ENCODE assay signal across 17 cellular contexts in genomic region chrX:65522739-65523372, GRCh38. TPM values are rescaled to one million over a fixed set of nuclear protein-coding genes. Genes with fewer than 3 reads are reported as not detected.
DNase-seq lines count a peak whose midpoint lies in the region; ATAC-seq and TF ChIP-seq lines count a peak whose summit lies in the region.
"Had no signal": no experiment of that assay in that cellular context is flagged by ENCODE, and none has a peak within 500 bp of the region (broad histone marks: within the 10 kb centered on the region; RNA-seq: fewer than 3 reads in every experiment).

No MANE protein-coding gene starts in this region.

- peak overlapping the region; percentile 23 for H3K27ac Mint-ChIP-seq in activated CD4-positive, alpha-beta memory T cell treated with anti-CD3 and anti-CD28 coated beads for 36 hours
- no peak overlapping the region for H3K27ac Mint-ChIP-seq in activated CD4-positive, alpha-beta memory T cell treated with anti-CD3 and anti-CD28 coated beads, Interleukin-2, amount 10 ng/mL, durations not matched to agents 7 days and 5 days
- H3K27ac Mint-ChIP-seq in endothelial cell (ENCODE audit: unreplicated experiment): no peak overlapping the region
- H3K27ac Mint-ChIP-seq: stimulated activated memory B cell treated with anti-CD40 and anti-IgM and Interleukin-4, amounts not matched to agents 10 μg/mL and 1 μg/mL and 100 μg/mL, for 72 hours had no signal

- in situ Hi-C loops in GM13976 (cut with MboI; ENCODE audit: low sequenced_read_pairs, unreplicated experiment): no loop called here

- no peak overlapping the region for H3K4me3 Mint-ChIP-seq in activated CD4-positive, alpha-beta memory T cell treated with anti-CD3 and anti-CD28 coated beads for 36 hours
- no peak overlapping the region for H3K4me3 Mint-ChIP-seq in activated CD4-positive, alpha-beta memory T cell treated with anti-CD3 and anti-CD28 coated beads, Interleukin-2, amount 10 ng/mL, durations not matched to agents 7 days and 5 days
- H3K4me3 Mint-ChIP-seq in endothelial cell (ENCODE audit: unreplicated experiment): peak overlapping the region; percentile 27
- H3K4me3 Mint-ChIP-seq: stimulated activated memory B cell treated with anti-CD40 and anti-IgM and Interleukin-4, amounts not matched to agents 10 μg/mL and 1 μg/mL and 100 μg/mL, for 72 hours had no signal

- H3K27me3 Mint-ChIP-seq in activated CD4-positive, alpha-beta memory T cell treated with anti-CD3 and anti-CD28 coated beads for 36 hours: no peaks in the 10 kb centered on the region
- no peaks in the 10 kb centered on the region for H3K27me3 Mint-ChIP-seq in activated CD4-positive, alpha-beta memory T cell treated with anti-CD3 and anti-CD28 coated beads, Interleukin-2, amount 10 ng/mL, durations not matched to agents 7 days and 5 days
- peaks cover 8% of the 10 kb centered on the region for H3K27me3 Mint-ChIP-seq in endothelial cell (ENCODE audit: unreplicated experiment)
- H3K27me3 Mint-ChIP-seq: stimulated activated memory B cell treated with anti-CD40 and anti-IgM and Interleukin-4, amounts not matched to agents 10 μg/mL and 1 μg/mL and 100 μg/mL, for 72 hours had no signal

- no peak overlapping the region for H3K4me3 ChIP-seq in skeletal muscle cell (ENCODE audit: low read depth, low read length)
- H3K4me3 ChIP-seq: gastrocnemius medialis, right lobe of liver, upper lobe of right lung had no signal

- peaks cover 21% of the 10 kb centered on the region for H3K36me3 Mint-ChIP-seq in activated CD4-positive, alpha-beta memory T cell treated with anti-CD3 and anti-CD28 coated beads for 36 hours
- peaks cover 34% of the 10 kb centered on the region for H3K36me3 Mint-ChIP-seq in activated CD4-positive, alpha-beta memory T cell treated with anti-CD3 and anti-CD28 coated beads, Interleukin-2, amount 10 ng/mL, durations not matched to agents 7 days and 5 days (ENCODE audit: low read depth)
- H3K36me3 Mint-ChIP-seq in endothelial cell (ENCODE audit: low read depth, unreplicated experiment): peaks cover 32% of the 10 kb centered on the region

- POLR2A ChIA-PET in activated CD4-positive, alpha-beta memory T cell treated with anti-CD3 and anti-CD28 coated beads for 36 hours (lab: Charles Lee): no interaction called here
- POLR2A ChIA-PET in activated CD4-positive, alpha-beta memory T cell treated with anti-CD3 and anti-CD28 coated beads, Interleukin-2, amount 10 ng/mL, durations not matched to agents 7 days and 5 days (lab: Charles Lee): no interaction called here

- H3K9me3 Mint-ChIP-seq in activated CD4-positive, alpha-beta memory T cell treated with anti-CD3 and anti-CD28 coated beads for 36 hours: no peaks in the 10 kb centered on the region
- no peaks in the 10 kb centered on the region for H3K9me3 Mint-ChIP-seq in activated CD4-positive, alpha-beta memory T cell treated with anti-CD3 and anti-CD28 coated beads, Interleukin-2, amount 10 ng/mL, durations not matched to agents 7 days and 5 days
- no peaks in the 10 kb centered on the region for H3K9me3 Mint-ChIP-seq in endothelial cell (ENCODE audit: unreplicated experiment)
- H3K9me3 Mint-ChIP-seq: stimulated activated memory B cell treated with anti-CD40 and anti-IgM and Interleukin-4, amounts not matched to agents 10 μg/mL and 1 μg/mL and 100 μg/mL, for 72 hours had no signal

- no peak for ATAC-seq in HG02759 (IDR thresholded peaks at IDR 0.05; ENCODE audit: unreplicated experiment)
- ATAC-seq: gastrocnemius medialis; right lobe of liver; stimulated activated memory B cell treated with anti-CD40 and anti-IgM and Interleukin-4, amounts not matched to agents 10 μg/mL and 1 μg/mL and 100 μg/mL, for 72 hours; upper lobe of right lung had no signal

- no peak for DNase-seq in activated CD4-positive, alpha-beta memory T cell treated with anti-CD3 and anti-CD28 coated beads for 36 hours
- no peak for DNase-seq in activated CD4-positive, alpha-beta memory T cell treated with anti-CD3 and anti-CD28 coated beads, Interleukin-2, amount 10 ng/mL, durations not matched to agents 7 days and 5 days
- DNase-seq in NCI-H226: peak; percentile 67
- no peak for DNase-seq in endothelial cell (ENCODE audit: low spot score)
- peak; percentile 19 for DNase-seq in skeletal muscle cell (ENCODE audit: low read depth)
- DNase-seq in foreskin melanocyte: no peak
- DNase-seq in GM13976 (ENCODE audit: low spot score): no peak
- DNase-seq: 8988T, amniotic stem cell, COR-L47, gastrocnemius medialis, KG1, NCI-H2029, right lobe of liver, upper lobe of right lung had no signal

- intact Hi-C loops in activated CD4-positive, alpha-beta memory T cell treated with anti-CD3 and anti-CD28 coated beads for 36 hours (cut with micrococcal nuclease): no loop called here

- TF ChIP-seq CTCF in endothelial cell (IDR thresholded peaks at IDR 0.05; ENCODE audit: unreplicated experiment): no peak
- no peak for TF ChIP-seq CTCF in GM13976 (IDR thresholded peaks at IDR 0.05; ENCODE audit: borderline replicate concordance, control extremely low read depth, extremely low read depth, insufficient read depth, missing control alignments)

- H3K4me1 Mint-ChIP-seq in activated CD4-positive, alpha-beta memory T cell treated with anti-CD3 and anti-CD28 coated beads for 36 hours (ENCODE audit: low read depth): no peaks in the 10 kb centered on the region
- no peaks in the 10 kb centered on the region for H3K4me1 Mint-ChIP-seq in activated CD4-positive, alpha-beta memory T cell treated with anti-CD3 and anti-CD28 coated beads, Interleukin-2, amount 10 ng/mL, durations not matched to agents 7 days and 5 days
- no peaks in the 10 kb centered on the region for H3K4me1 Mint-ChIP-seq in endothelial cell (ENCODE audit: unreplicated experiment)
- H3K4me1 Mint-ChIP-seq: stimulated activated memory B cell treated with anti-CD40 and anti-IgM and Interleukin-4, amounts not matched to agents 10 μg/mL and 1 μg/mL and 100 μg/mL, for 72 hours had no signal

- CTCF ChIA-PET in activated CD4-positive, alpha-beta memory T cell treated with anti-CD3 and anti-CD28 coated beads for 36 hours (lab: Charles Lee): no interaction called here
- CTCF ChIA-PET in activated CD4-positive, alpha-beta memory T cell treated with anti-CD3 and anti-CD28 coated beads, Interleukin-2, amount 10 ng/mL, durations not matched to agents 7 days and 5 days (lab: Charles Lee): no interaction called here

RNA-seq across cellular contexts. Expression of gene LAS1L, which starts 11.7 kb away (rescaled TPM):
- 10 to 100 TPM; 56.7 to 57.9 TPM for total RNA-seq in activated CD4-positive, alpha-beta memory T cell treated with anti-CD3 and anti-CD28 coated beads for 36 hours
- total RNA-seq in activated CD4-positive, alpha-beta memory T cell treated with anti-CD3 and anti-CD28 coated beads, Interleukin-2, amount 10 ng/mL, durations not matched to agents 7 days and 5 days: 10 to 100 TPM; 34.9 to 37.0 TPM
- 32.8 TPM for total RNA-seq in endothelial cell (ENCODE audit: unreplicated experiment)

Comparison
In these comparisons a context has a peak if more than half of its experiments do, and no peak if none do; other contexts are left out.
1. DNase-seq: peak in NCI-H226 (single experiment) and skeletal muscle cell (single experiment); none in activated CD4-positive, alpha-beta memory T cell treated with anti-CD3 and anti-CD28 coated beads for 36 hours (single experiment), activated CD4-positive, alpha-beta memory T cell treated with anti-CD3 and anti-CD28 coated beads, Interleukin-2, amount 10 ng/mL, durations not matched to agents 7 days and 5 days (single experiment), endothelial cell (single experiment), foreskin melanocyte (single experiment) and GM13976 (single experiment).